Comparison of ENCODE assay signal across 8 cellular contexts in genomic region chr3:67113802-67114407, GRCh38.
DNase-seq lines count a peak whose midpoint lies in the region; ATAC-seq and TF ChIP-seq lines count a peak whose summit lies in the region.

No MANE protein-coding gene starts in this region.

- TF ChIP-seq CTCF in brain microvascular endothelial cell (IDR thresholded peaks at IDR 0.05; ENCODE audit: low read depth, low read length, missing control alignments) = peak; percentile 99

- H3K27me3 ChIP-seq in brain microvascular endothelial cell (replicated peaks) = no peaks in the 10 kb centered on the region

- DNase-seq in A172 (ENCODE audit: low spot score) (peak; percentile 84), NCI-H2081 (lab: John Stamatoyannopoulos, UW) (peak; percentile 69 to 73), UCSD-AML1 (lab: John Stamatoyannopoulos, UW; ENCODE audit: unreplicated experiment) (peak; percentile 77), brain microvascular endothelial cell (peak; percentile 93), iPS-NIHi7 (ENCODE audit: extremely low spot score) (peak; percentile 86)
- DNase-seq in stimulated activated CD4-positive, alpha-beta T cell treated with anti-CD3 and anti-CD28 coated beads, Interleukin-15, amount 100 ng/mL, for 24 hours = peak; percentile 88

- H3K4me3 ChIP-seq in brain microvascular endothelial cell (ENCODE audit: low read depth, low read length) = no peak overlapping the region

- H3K36me3 ChIP-seq in brain microvascular endothelial cell (replicated peaks) = no peaks in the 10 kb centered on the region

- in situ Hi-C loops in brain microvascular endothelial cell (cut with HindIII; ENCODE audit: low pct_ligation_motif_present, low sequenced_read_pairs) = no loop called here

- peak; percentile 94 for ATAC-seq in GM18508 (IDR thresholded peaks at IDR 0.05; ENCODE audit: insufficient read depth, unreplicated experiment)
- ATAC-seq in HG02970 (IDR thresholded peaks at IDR 0.05; ENCODE audit: low FRiP score, unreplicated experiment) = peak; percentile 91

- H3K27ac ChIP-seq in brain microvascular endothelial cell = no peak overlapping the region
